8 cellular contexts compared by ENCODE assay signal in genomic region chr15:70526221-70526973, GRCh38.
DNase-seq lines count a peak whose midpoint lies in the region; ATAC-seq, FAIRE-seq and TF ChIP-seq lines count a peak whose summit lies in the region.

No MANE protein-coding gene starts in this region.

- H3K9ac ChIP-seq in SK-N-MC (ENCODE audit: insufficient read length) (no peak overlapping the region), keratinocyte (ENCODE audit: control insufficient read depth, extremely low read depth, insufficient read depth, low read length) (no peak overlapping the region)

- intact Hi-C loops in stomach (cut with DNase I; ENCODE audit: low total_unique reads): no loop called here

- H3K4me3 ChIP-seq in SK-N-MC (peak overlapping the region; percentile 71), keratinocyte (ENCODE audit: control insufficient read depth in 2 of 3, extremely low read depth in 1 of 3, insufficient read depth in 2 of 3, low read depth in 1 of 3, low read length in 3 of 3) (peak overlapping the region in 2 of 3 experiments; percentile 26 to 35), gastroesophageal sphincter (no peak overlapping the region), stomach (peak overlapping the region in 1 of 4 donors; percentile 1)

- H3K4me1 ChIP-seq in keratinocyte (ENCODE audit: control insufficient read depth, extremely low read depth, insufficient read depth, low read length) (peaks cover 19% of the 10 kb centered on the region), gastroesophageal sphincter (no peaks in the 10 kb centered on the region), stomach (peaks cover 0 to 26% (median 14%) of the 10 kb centered on the region in 4 donors)

- WGBS in gastroesophageal sphincter (ENCODE audit: low coverage in 1 of 2), 2 donors: 54 to 83% methylated on average over 1 to 11 of the region's 12 CpGs
- WGBS in stomach, 5 donors: 46 to 61% (median 58%) methylated on average over 12 of the region's 12 CpGs

- dilution Hi-C loops in keratinocyte (cut with MboI; ENCODE audit: extremely low pct_ligation_motif_present, low sequenced_read_pairs): no loop called here

- ATAC-seq in gastroesophageal sphincter (no peak), GM18505 (IDR thresholded peaks at IDR 0.05; ENCODE audit: unreplicated experiment) (no peak)
- no peak for ATAC-seq in activated T-helper 17 cell treated with anti-CD3 and anti-CD28 coated beads, Interleukin-2, amount 50 U/mL, for 72 hours (replicated peaks)

- H3K79me2 ChIP-seq in keratinocyte (ENCODE audit: control insufficient read depth, insufficient read depth, low read length): no peaks in the 10 kb centered on the region

- H3K36me3 Mint-ChIP-seq in activated T-helper 17 cell treated with anti-CD3 and anti-CD28 coated beads, Interleukin-2, amount 50 U/mL, for 72 hours (ENCODE audit: low read depth): no peaks in the 10 kb centered on the region

- no peak overlapping the region for H3K27ac Mint-ChIP-seq in activated T-helper 17 cell treated with anti-CD3 and anti-CD28 coated beads, Interleukin-2, amount 50 U/mL, for 72 hours

- H3K4me3 Mint-ChIP-seq in activated T-helper 17 cell treated with anti-CD3 and anti-CD28 coated beads, Interleukin-2, amount 50 U/mL, for 72 hours: no peak overlapping the region

- peaks cover 22% of the 10 kb centered on the region for H3K4me1 Mint-ChIP-seq in activated T-helper 17 cell treated with anti-CD3 and anti-CD28 coated beads, Interleukin-2, amount 50 U/mL, for 72 hours

- H3K27ac ChIP-seq in SK-N-MC: no peak overlapping the region; the same call in 1 of the 2 replicates
- no peak overlapping the region for H3K27ac ChIP-seq in keratinocyte (ENCODE audit: control insufficient read depth, insufficient read depth, low read length)
- H3K27ac ChIP-seq in gastroesophageal sphincter: no peak overlapping the region
- H3K27ac ChIP-seq in stomach: no peak overlapping the region

- H3K36me3 ChIP-seq in SK-N-MC (ENCODE audit: insufficient read depth, low read length) (no peaks in the 10 kb centered on the region), keratinocyte (ENCODE audit: control insufficient read depth in 2 of 2, extremely low read depth in 1 of 2, insufficient read depth in 2 of 2, low read length in 2 of 2) (no peaks in the 10 kb centered on the region), gastroesophageal sphincter (no peaks in the 10 kb centered on the region), stomach (no peaks in the 10 kb centered on the region)

- TF ChIP-seq POLR2A in gastroesophageal sphincter (IDR thresholded peaks at IDR 0.05) (no peak), GM18505 (IDR thresholded peaks at IDR 0.05; ENCODE audit: borderline replicate concordance, extremely low read depth, insufficient read depth, insufficient read length) (no peak), stomach (IDR thresholded peaks at IDR 0.05) (no peak)

- H3K4me2 ChIP-seq in keratinocyte (ENCODE audit: control insufficient read depth, extremely low read depth, insufficient read depth, low read depth, low read length): peak overlapping the region; percentile 87

- H2AFZ ChIP-seq in keratinocyte (ENCODE audit: control insufficient read depth, low read length): no peak overlapping the region

- peaks cover 63% of the 10 kb centered on the region for H3K27me3 ChIP-seq in keratinocyte (ENCODE audit: control insufficient read depth, extremely low read depth, insufficient read depth, low read length)
- peaks cover 5% of the 10 kb centered on the region for H3K27me3 ChIP-seq in gastroesophageal sphincter
- no peaks in the 10 kb centered on the region for H3K27me3 ChIP-seq in stomach

- DNase-seq in DMS79 (lab: John Stamatoyannopoulos, UW) (peak; percentile 70), NCI-H1105 (lab: John Stamatoyannopoulos, UW) (peak; percentile 97), SK-N-MC (ENCODE audit: low read depth, low spot score) (peak; percentile 82), keratinocyte (ENCODE audit: low read depth, low spot score) (no peak), stomach (no peak)

- H3K27me3 Mint-ChIP-seq in activated T-helper 17 cell treated with anti-CD3 and anti-CD28 coated beads, Interleukin-2, amount 50 U/mL, for 72 hours: peaks cover under 1% of the 10 kb centered on the region

- H3K9me3 ChIP-seq in SK-N-MC (ENCODE audit: low read depth, low read length) (no peaks in the 10 kb centered on the region), keratinocyte (ENCODE audit: control insufficient read depth, low read depth, low read length) (no peaks in the 10 kb centered on the region), gastroesophageal sphincter (no peaks in the 10 kb centered on the region), stomach (no peaks in the 10 kb centered on the region)

- no peak for TF ChIP-seq EP300 in gastroesophageal sphincter (IDR thresholded peaks at IDR 0.05)
- no peak for TF ChIP-seq EP300 in stomach (IDR thresholded peaks at IDR 0.05)

- no peak for FAIRE-seq in keratinocyte (lab: Jason Lieb, UNC)

- no peak for TF ChIP-seq CTCF in keratinocyte (optimal IDR thresholded peaks at IDR 0.05 in 1 of 3, IDR thresholded peaks at IDR 0.05 in 1 of 3, conservative IDR thresholded peaks at IDR 0.05 in 1 of 3; ENCODE audit: extremely low read depth in 1 of 3, insufficient read depth in 2 of 3, low read length in 3 of 3)
- no peak for TF ChIP-seq CTCF in gastroesophageal sphincter (IDR thresholded peaks at IDR 0.05)
- no peak for TF ChIP-seq CTCF in stomach (IDR thresholded peaks at IDR 0.05)

- H3K9me3 Mint-ChIP-seq in activated T-helper 17 cell treated with anti-CD3 and anti-CD28 coated beads, Interleukin-2, amount 50 U/mL, for 72 hours: no peaks in the 10 kb centered on the region

- H3K9me1 ChIP-seq in keratinocyte (ENCODE audit: control insufficient read depth, extremely low read depth, insufficient read depth, low read length): no peaks in the 10 kb centered on the region

- peaks cover 9% of the 10 kb centered on the region for H4K20me1 ChIP-seq in keratinocyte (ENCODE audit: control insufficient read depth, extremely low read depth, insufficient read depth, low read length)

Comparison
In these comparisons a context has a peak if more than half of its experiments do, and no peak if none do; other contexts are left out.
1. DNase-seq: peak in DMS79 (single experiment), NCI-H1105 (single experiment) and SK-N-MC (single experiment); none in keratinocyte (single experiment) and stomach (single experiment).
2. H3K4me3 ChIP-seq: peak in SK-N-MC (single experiment) and keratinocyte (2 of 3); none in gastroesophageal sphincter (0 of 2).